ENCODE assay signal across 8 cellular contexts in genomic region chr1:184974837-184975115, GRCh38. TPM values are rescaled to one million over a fixed set of nuclear protein-coding genes. Genes with fewer than 3 reads are reported as not detected.
DNase-seq lines count a peak whose midpoint lies in the region; ATAC-seq and TF ChIP-seq lines count a peak whose summit lies in the region.

No MANE protein-coding gene starts in this region.

- peak overlapping the region; percentile 74; the same call in 1 of the 2 replicates for H3K4me3 ChIP-seq in IMR-90 (ENCODE audit: insufficient read depth, low read depth, low read length)
- peak overlapping the region in 31 of 59 donors; percentile 48 to 77 (median 66) for H3K4me3 ChIP-seq in dorsolateral prefrontal cortex

- peak overlapping the region in 1 of 3 experiments; percentile 21 for H3K27ac Mint-ChIP-seq in nephron

- H2AK9ac ChIP-seq in IMR-90 (replicated peaks; ENCODE audit: low read depth, low read length, poor library complexity) = peak overlapping the region; percentile 90

- intact Hi-C loops in IMR-90 (cut with micrococcal nuclease) (loop anchor here (5.0 kb wide), 1 partner anchor 67 kb away; no protein-coding TSS in a partner anchor), dorsolateral prefrontal cortex (cut with DNase I) (no loop called here)

- H4K91ac ChIP-seq in IMR-90 (ENCODE audit: insufficient read depth, low read depth, low read length) = no peak overlapping the region

- TF ChIP-seq POLR2A in IMR-90 (IDR thresholded peaks at IDR 0.05; ENCODE audit: low read depth, low read length) = no peak

- no peak overlapping the region for H3K18ac ChIP-seq in IMR-90 (ENCODE audit: low read depth, low read length)

- no peak overlapping the region; a peak in 1 of 4 replicates for H4K8ac ChIP-seq in IMR-90 (ENCODE audit: low read depth in 2 of 2, low read length in 2 of 2)

- H2BK5ac ChIP-seq in IMR-90 (ENCODE audit: low read depth, low read length, poor library complexity, severe bottlenecking) = no peak overlapping the region

- H2BK120ac ChIP-seq in IMR-90 (ENCODE audit: low read depth, low read length) = peak overlapping the region; percentile 51

- no peak overlapping the region for H4K5ac ChIP-seq in IMR-90 (ENCODE audit: low read depth, low read length)

- no peak overlapping the region for H2AK5ac ChIP-seq in IMR-90 (ENCODE audit: low read depth, low read length)

- H3K4me3 Mint-ChIP-seq in nephron = peak overlapping the region; percentile 51 to 67 (median 64)

- H3K9me3 ChIP-seq in IMR-90 (ENCODE audit: control insufficient read depth, insufficient read depth, low read length) = no peaks in the 10 kb centered on the region

- peaks cover 7% of the 10 kb centered on the region; the same call in 1 of the 2 replicates for H3K9me1 ChIP-seq in IMR-90 (ENCODE audit: insufficient read depth, low read length)

- no peaks in the 10 kb centered on the region for H3K36me3 ChIP-seq in IMR-90 (ENCODE audit: control insufficient read depth, insufficient read depth, low read length)

- no peak overlapping the region for H3K9ac ChIP-seq in IMR-90 (ENCODE audit: low read depth, low read length)

- no CpG with 5 or more reads among the region's 4 CpGs for WGBS in IMR-90 (ENCODE audit: extremely low coverage in 2 of 2, insufficient read length in 1 of 2), 2 experiments

- 0 out of 2 replicates have a peak overlapping the region, but pooled peaks have one; percentile 50 for H2BK20ac ChIP-seq in IMR-90 (ENCODE audit: low read depth, low read length)

- H3K9me3 Mint-ChIP-seq in nephron = no peaks in the 10 kb centered on the region

- dilution Hi-C loops in IMR-90 (cut with HindIII; ENCODE audit: low sequenced_read_pairs, unreplicated experiment) = loop anchor here (25.0 kb wide), 1 partner anchor 162 kb away; no protein-coding TSS in a partner anchor

- no TSS peak for BruUV-seq in IMR-90 (replicated peaks; lab: Mats Ljungman, UMichigan)

- H3K27me3 ChIP-seq in IMR-90 (ENCODE audit: control insufficient read depth, insufficient read depth, low read length) (no peaks in the 10 kb centered on the region), dorsolateral prefrontal cortex (peaks cover 0 to 60% (median 29%) of the 10 kb centered on the region in 45 donors)

- H3K27ac ChIP-seq in C4-2B (peak overlapping the region; percentile 61; the same call in 1 of the 2 replicates), IMR-90 (ENCODE audit: insufficient read depth, low read length) (no peak overlapping the region), dorsolateral prefrontal cortex (peak overlapping the region in 1 of 59 donors; percentile 34)

- H3K36me3 Mint-ChIP-seq in nephron (ENCODE audit: low read depth) = no peaks in the 10 kb centered on the region

- no peak for DNase-seq in IMR-90
- DNase-seq in dorsolateral prefrontal cortex = no peak
- DNase-seq in stimulated activated naive CD4-positive, alpha-beta T cell treated with Interleukin-2 at 50 U/mL for 16 hours (lab: John Stamatoyannopoulos, UW) = no peak
- no peak for DNase-seq in germinal center (ENCODE audit: low spot score)
- no peak for DNase-seq in SHP77 treated with DMSO at 0.1 percent for 48 hours (lab: John Stamatoyannopoulos, UW)

- peaks cover 11% of the 10 kb centered on the region for H3K4me1 ChIP-seq in IMR-90 (ENCODE audit: control insufficient read depth, insufficient read depth, low read length)

- H3K23ac ChIP-seq in IMR-90 (ENCODE audit: low read depth, low read length) = peak overlapping the region; percentile 70

- CTCF ChIA-PET in IMR-90 (lab: Yijun Ruan, JAX) = interaction anchor here (0.6 to 1.7 kb wide), 4 partner anchors 46 to 931 kb away, joined by 3 to 7 read pairs (median 3); no protein-coding TSS in a partner anchor

- ATAC-seq in IMR-90 (ENCODE audit: low read depth) (no peak), HG03045 (IDR thresholded peaks at IDR 0.05; ENCODE audit: unreplicated experiment) (no peak)

- H2AFZ ChIP-seq in IMR-90 (replicated peaks; ENCODE audit: low read length, poor library complexity) = peak overlapping the region; percentile 94

- H2BK15ac ChIP-seq in IMR-90 (ENCODE audit: low read depth, low read length) = no peak overlapping the region

- H3K27me3 Mint-ChIP-seq in nephron (ENCODE audit: low read depth) = peaks cover 65% of the 10 kb centered on the region

- POLR2A ChIA-PET in IMR-90 (lab: Charles Lee; ENCODE audit: unreplicated experiment) = no interaction called here

- H3K4me1 Mint-ChIP-seq in nephron = peaks cover 17% of the 10 kb centered on the region

- TF ChIP-seq CTCF in C4-2B (conservative IDR thresholded peaks at IDR 0.05) (no peak), IMR-90 (conservative IDR thresholded peaks at IDR 0.05; ENCODE audit: low read depth, low read length) (no peak), dorsolateral prefrontal cortex (IDR thresholded peaks at IDR 0.05 in 54 of 56, conservative IDR thresholded peaks at IDR 0.05 in 2 of 56; ENCODE audit: low read depth in 1 of 56, partially characterized antibody in 56 of 56) (no peak), nephron (IDR thresholded peaks at IDR 0.05; ENCODE audit: unreplicated experiment in 3 of 3) (no peak)

- no peak overlapping the region; the same call in 1 of the 2 replicates for H3K14ac ChIP-seq in IMR-90 (replicated peaks; ENCODE audit: low read depth, low read length)

- in situ Hi-C loops in IMR-90 (cut with MboI; ENCODE audit: low sequenced_read_pairs) = loop anchor here (25.0 kb wide), 1 partner anchor 188 kb away; the partner anchor contains the start of genes SWT1 and TRMT1L

- no peak overlapping the region for H3K56ac ChIP-seq in IMR-90 (ENCODE audit: extremely low read depth, insufficient read depth, low read length)

- peak overlapping the region; percentile 30; the same call in 1 of the 2 replicates for H3K4ac ChIP-seq in IMR-90 (ENCODE audit: low read depth, low read length)

- no peaks in the 10 kb centered on the region for H4K20me1 ChIP-seq in IMR-90 (ENCODE audit: insufficient read depth, low read length)

- 0 out of 2 replicates have a peak overlapping the region, but pooled peaks have one; percentile 2 for H3K4me2 ChIP-seq in IMR-90 (ENCODE audit: low read depth, low read length)

- peaks cover 6 to 28% of the 10 kb centered on the region in 2 experiments; a peak in 3 of 4 replicates for H3K79me1 ChIP-seq in IMR-90 (ENCODE audit: low read depth in 1 of 2, low read length in 2 of 2)

- TF ChIP-seq RAD21 in IMR-90 (IDR thresholded peaks at IDR 0.05; ENCODE audit: low read length) = no peak

TF ChIP-seq in IMR-90, 13 proteins besides CTCF, POLR2A, EP300 and RAD21:
- TF ChIP-seq SMC3 (IDR thresholded peaks at IDR 0.05; ENCODE audit: low read depth, low read length) = no peak
- TF ChIP-seq CEBPB (IDR thresholded peaks at IDR 0.05; ENCODE audit: low read depth, low read length) = no peak

RNA-seq across cellular contexts. Expression of gene NIBAN1, which starts 0.5 kb away (rescaled TPM):
- total RNA-seq in IMR-90 (2012; rRNA removed) (10.0 and 10.3 TPM in 2 replicates), dorsolateral prefrontal cortex (10 to 100 TPM in 6 of 120 experiments, 1 to 10 TPM in 114; 1.3 to 15.2 (median 3.3) TPM)
- polyA plus RNA-seq in IMR-90 (2012; rRNA removed) = 3.2 and 4.0 TPM in 2 replicates
- 1.6 and 1.8 TPM in 2 replicates for polyA plus RNA-seq in IMR-90 (2012; cell fraction: cytosol; rRNA removed)
- polyA plus RNA-seq in IMR-90 (2012; cell fraction: nucleus; rRNA removed; ENCODE audit: low replicate concordance) = 0.94 and 4.1 TPM in 2 replicates
